Comparison of ENCODE assay signal across 13 cellular contexts in genomic region chr12:22935090-22935489, GRCh38.
DNase-seq lines count a peak whose midpoint lies in the region; ATAC-seq and TF ChIP-seq lines count a peak whose summit lies in the region.
"Had no signal": no experiment of that assay in that cellular context is flagged by ENCODE, and none has a peak within 500 bp of the region (broad histone marks: within the 10 kb centered on the region; RNA-seq: fewer than 3 reads in every experiment).

No MANE protein-coding gene starts in this region.

- peak; percentile 12 for DNase-seq in NCI-H1092 treated with DMSO at 0.1 percent for 48 hours (lab: John Stamatoyannopoulos, UW)
- DNase-seq in NCI-H1092 (lab: John Stamatoyannopoulos, UW): no peak
- peak; percentile 39 to 80 for DNase-seq in NCI-H446 (lab: John Stamatoyannopoulos, UW)
- peak; percentile 3 for DNase-seq in mammary epithelial cell
- DNase-seq in trophoblast cell: peak; percentile 7 to 39
- no peak for DNase-seq in HK-2 (ENCODE audit: unreplicated experiment)
- DNase-seq in cortex of kidney (lab: John Stamatoyannopoulos, UW): no peak
- DNase-seq: activated CD8-positive, alpha-beta memory T cell treated with anti-CD3 and anti-CD28 coated beads, Interleukin-2, amount 10 ng/mL, durations not matched to agents 7 days and 5 days; Caco-2; NCI-H774 had no signal

- no peak overlapping the region for H2BK5ac ChIP-seq in trophoblast cell (ENCODE audit: low read depth, low read length, poor library complexity)

- peak overlapping the region; percentile 58 for H3K4me2 ChIP-seq in mammary epithelial cell (ENCODE audit: insufficient read depth, low read depth, low read length)
- no peak overlapping the region for H3K4me2 ChIP-seq in trophoblast cell (ENCODE audit: low read length)

- H3K4me3 ChIP-seq in mammary epithelial cell (replicated peaks in 1 of 3; ENCODE audit: insufficient read depth in 1 of 3, low read depth in 2 of 3, low read length in 3 of 3) (no peak overlapping the region), trophoblast cell (ENCODE audit: low read depth, low read length) (no peak overlapping the region)
- H3K4me3 ChIP-seq: esophagus muscularis mucosa, upper lobe of left lung had no signal

- peaks cover 6% of the 10 kb centered on the region for H3K4me1 ChIP-seq in mammary epithelial cell (ENCODE audit: insufficient read depth, low read length)
- H3K4me1 ChIP-seq in trophoblast cell (ENCODE audit: control insufficient read depth in 1 of 2, insufficient read depth in 2 of 2, low read length in 2 of 2): peaks cover 0 to 2% of the 10 kb centered on the region in 2 experiments
- H3K4me1 ChIP-seq: Caco-2, esophagus muscularis mucosa, upper lobe of left lung had no signal

- H4K8ac ChIP-seq in trophoblast cell (ENCODE audit: low read depth, low read length): no peak overlapping the region

- H3K79me2 ChIP-seq in mammary epithelial cell (ENCODE audit: insufficient read depth, low read length) (no peaks in the 10 kb centered on the region), trophoblast cell (ENCODE audit: control insufficient read depth, insufficient read depth, low read length, poor library complexity) (no peaks in the 10 kb centered on the region)

- dilution Hi-C loops in mammary epithelial cell (cut with HindIII; ENCODE audit: low sequenced_read_pairs): no loop called here

- H3K18ac ChIP-seq in trophoblast cell (ENCODE audit: low read length): no peak overlapping the region

- intact Hi-C loops in mammary epithelial cell (cut with micrococcal nuclease): no loop called here

- H3K9ac ChIP-seq in mammary epithelial cell (ENCODE audit: insufficient read depth, low read length): no peak overlapping the region
- no peak overlapping the region for H3K9ac ChIP-seq in trophoblast cell (ENCODE audit: low read length)

- H4K20me1 ChIP-seq in mammary epithelial cell (ENCODE audit: insufficient read depth, low read length): no peaks in the 10 kb centered on the region

- H2BK12ac ChIP-seq in trophoblast cell (ENCODE audit: low read length): no peak overlapping the region

- CTCF ChIA-PET in mammary epithelial cell (lab: Charles Lee; ENCODE audit: low non-redundant PET): no interaction called here

- no peak overlapping the region for H3K14ac ChIP-seq in trophoblast cell (ENCODE audit: low read length)

- H2AFZ ChIP-seq in mammary epithelial cell (ENCODE audit: low read depth, low read length) (peak overlapping the region; percentile 79), trophoblast cell (ENCODE audit: insufficient read depth, low read length, poor library complexity) (no peak overlapping the region)

- no peak overlapping the region for H3K27ac ChIP-seq in mammary epithelial cell (ENCODE audit: insufficient read depth, low read depth, low read length)
- H3K27ac ChIP-seq in trophoblast cell (ENCODE audit: low read depth, low read length): no peak overlapping the region
- H3K27ac ChIP-seq: esophagus muscularis mucosa, upper lobe of left lung had no signal

- H3K36me3 ChIP-seq in mammary epithelial cell (ENCODE audit: insufficient read depth, low read length) (no peaks in the 10 kb centered on the region), trophoblast cell (ENCODE audit: control insufficient read depth in 1 of 2, insufficient read depth in 2 of 2, low read length in 2 of 2) (no peaks in the 10 kb centered on the region)
- H3K36me3 ChIP-seq: esophagus muscularis mucosa, upper lobe of left lung had no signal

- H3K9me3 ChIP-seq in mammary epithelial cell (replicated peaks; ENCODE audit: insufficient read depth, low read length) (no peaks in the 10 kb centered on the region), trophoblast cell (ENCODE audit: insufficient read depth, low read depth, low read length) (no peaks in the 10 kb centered on the region)
- H3K9me3 ChIP-seq: esophagus muscularis mucosa, upper lobe of left lung had no signal

- no peak overlapping the region for H2AK5ac ChIP-seq in trophoblast cell (ENCODE audit: low read length)

- no TSS peak for BruUV-seq in mammary epithelial cell (replicated peaks; lab: Mats Ljungman, UMichigan)

- H4K91ac ChIP-seq in trophoblast cell (ENCODE audit: low read depth, low read length): no peak overlapping the region

- H3K23ac ChIP-seq in trophoblast cell (ENCODE audit: low read length): no peak overlapping the region

- TF ChIP-seq CTCF in mammary epithelial cell (conservative IDR thresholded peaks at IDR 0.05 in 1 of 2, IDR thresholded peaks at IDR 0.05 in 1 of 2; ENCODE audit: extremely low read depth in 1 of 2, insufficient read depth in 1 of 2, low read depth in 1 of 2, low read length in 2 of 2): no peak

- 37% methylated on average over 9 of the region's 12 CpGs for WGBS in mammary epithelial cell (ENCODE audit: low coverage, missing lambda C conversion rate)
- WGBS in trophoblast cell (ENCODE audit: extremely low coverage, insufficient coverage, insufficient read length): no CpG with 5 or more reads among the region's 12 CpGs

- ATAC-seq in GM18909 (IDR thresholded peaks at IDR 0.05; ENCODE audit: poor library complexity, unreplicated experiment): no peak
- ATAC-seq: activated CD8-positive, alpha-beta memory T cell treated with anti-CD3 and anti-CD28 coated beads, Interleukin-2, amount 10 ng/mL, durations not matched to agents 7 days and 5 days had no signal

- in situ Hi-C loops in mammary epithelial cell (cut with MboI; ENCODE audit: low sequenced_read_pairs in 2 of 2): no loop called here

- H3K79me1 ChIP-seq in trophoblast cell (ENCODE audit: low read length): no peaks in the 10 kb centered on the region

- no peak overlapping the region for H3K4ac ChIP-seq in trophoblast cell (ENCODE audit: low read depth, low read length)

- no peak overlapping the region for H4K12ac ChIP-seq in trophoblast cell (ENCODE audit: low read depth, low read length)

- no peaks in the 10 kb centered on the region for H3K27me3 ChIP-seq in mammary epithelial cell (ENCODE audit: insufficient read depth, low read length)
- no peaks in the 10 kb centered on the region for H3K27me3 ChIP-seq in trophoblast cell (ENCODE audit: insufficient read depth, low read length)
- H3K27me3 ChIP-seq: esophagus muscularis mucosa, upper lobe of left lung had no signal

- H2BK120ac ChIP-seq in trophoblast cell (ENCODE audit: insufficient read depth, low read length, poor library complexity): no peak overlapping the region

Comparison
In these comparisons a context has a peak if more than half of its experiments do, and no peak if none do; other contexts are left out.
1. DNase-seq: peak in NCI-H1092 treated with DMSO at 0.1 percent for 48 hours (single experiment), NCI-H446 (2 of 2), mammary epithelial cell (single experiment) and trophoblast cell (2 of 2); none in NCI-H1092 (single experiment), HK-2 (single experiment) and cortex of kidney (single experiment).